Comparison of ENCODE assay signal across 10 cellular contexts in genomic region chr3:48299746-48300361, GRCh38. TPM values are rescaled to one million over a fixed set of nuclear protein-coding genes. Genes with fewer than 3 reads are reported as not detected.
A peak's percentile ranks its signal among the peaks of the same experiment; 100 is the strongest.
DNase-seq lines count a peak whose midpoint lies in the region; ATAC-seq and TF ChIP-seq lines count a peak whose summit lies in the region.
"Had no signal": no experiment of that assay in that cellular context is flagged by ENCODE, and none has a peak within 500 bp of the region (broad histone marks: within the 10 kb centered on the region; RNA-seq: fewer than 3 reads in every experiment).

No MANE protein-coding gene starts in this region.

- DNase-seq in GM12865 (ENCODE audit: low read depth) (no peak), OCI-LY7 (ENCODE audit: low spot score) (no peak), endothelial cell (ENCODE audit: low spot score) (no peak), psoas muscle (no peak), occipital lobe (lab: John Stamatoyannopoulos, UW) (no peak), SKM-1 treated with dmso at 0.1 percent for 144 hours (lab: John Stamatoyannopoulos, UW; ENCODE audit: unreplicated experiment) (no peak)

- peak overlapping the region; percentile 56 for H3K4me3 ChIP-seq in GM12865 (ENCODE audit: low read depth, low read length)
- peak overlapping the region; percentile 82 for H3K4me3 ChIP-seq in OCI-LY7 (ENCODE audit: low read depth, low read length, poor library complexity, severe bottlenecking)
- H3K4me3 ChIP-seq in psoas muscle = peak overlapping the region; percentile 90

- no peaks in the 10 kb centered on the region for H3K9me2 ChIP-seq in OCI-LY7 (ENCODE audit: insufficient read depth, low read length)

- TF ChIP-seq CTCF in GM12865 (IDR thresholded peaks at IDR 0.05; ENCODE audit: insufficient read depth, low read depth, low read length, missing control alignments) = no peak
- no peak for TF ChIP-seq CTCF in OCI-LY7 (conservative IDR thresholded peaks at IDR 0.05; ENCODE audit: low read length)
- TF ChIP-seq CTCF in endothelial cell (IDR thresholded peaks at IDR 0.05; ENCODE audit: unreplicated experiment) = no peak
- no peak for TF ChIP-seq CTCF in psoas muscle (IDR thresholded peaks at IDR 0.05)

- intact Hi-C loops in OCI-LY7 (cut with micrococcal nuclease; ENCODE audit: unreplicated experiment) = loop anchor here (2.0 to 10.0 kb wide), 5 partner anchors 59 to 518 kb away; partner anchors contain the start of genes CDC25A, PFKFB4, PLXNB1 and SMARCC1
- intact Hi-C loops in psoas muscle (cut with DNase I) = no loop called here

- H3K9me3 ChIP-seq in OCI-LY7 (ENCODE audit: low read length) (no peaks in the 10 kb centered on the region), psoas muscle (no peaks in the 10 kb centered on the region)

- 90 to 95% (median 91%) methylated on average over 5 of the region's 5 CpGs for whole genome bisulfite sequencing in psoas muscle, 3 donors

- H3K36me3 Mint-ChIP-seq in endothelial cell (ENCODE audit: low read depth, unreplicated experiment) = peaks cover 24% of the 10 kb centered on the region

- peak overlapping the region; percentile 86 for H3K27ac ChIP-seq in OCI-LY7 (ENCODE audit: low read depth, low read length, poor library complexity, severe bottlenecking)
- peak overlapping the region; percentile 98 for H3K27ac ChIP-seq in psoas muscle

- H3K4me2 ChIP-seq in OCI-LY7 (ENCODE audit: low read length) = peak overlapping the region; percentile 99

- no peaks in the 10 kb centered on the region for H3K27me3 ChIP-seq in psoas muscle (ENCODE audit: insufficient read depth in 3 of 3, low read length in 2 of 3)

- no peaks in the 10 kb centered on the region for H4K20me1 ChIP-seq in OCI-LY7 (ENCODE audit: insufficient read depth, low read length)

- POLR2A ChIA-PET in OCI-LY7 (lab: Charles Lee) = interaction anchor here (0.9 to 1.1 kb wide), 3 partner anchors 15 to 140 kb away, joined by 3 to 4 read pairs (median 3); partner anchors contain the start of genes CCDC51 and TMA7

- peak overlapping the region; percentile 83; the same call in 1 of the 2 replicates for H2AFZ ChIP-seq in OCI-LY7 (ENCODE audit: low read length)

- BruUV-seq in OCI-LY7 (replicated peaks; lab: Mats Ljungman, UMichigan) = no TSS peak

- H3K9me3 Mint-ChIP-seq in endothelial cell (ENCODE audit: unreplicated experiment) = no peaks in the 10 kb centered on the region

- CTCF ChIA-PET in OCI-LY7 (lab: Charles Lee; ENCODE audit: unreplicated experiment) = interaction anchor here (0.5 kb wide), 1 partner anchor 110 kb away, joined by 16 read pairs; no protein-coding TSS in a partner anchor

- peaks cover 6% of the 10 kb centered on the region for H3K27me3 Mint-ChIP-seq in endothelial cell (ENCODE audit: unreplicated experiment)

- ATAC-seq in psoas muscle = no peak
- no peak for ATAC-seq in HG03460 (IDR thresholded peaks at IDR 0.05; ENCODE audit: unreplicated experiment)
- ATAC-seq in GM19351 (IDR thresholded peaks at IDR 0.05; ENCODE audit: unreplicated experiment) = no peak

- H3K79me2 ChIP-seq in OCI-LY7 (ENCODE audit: insufficient read depth, low read depth, low read length) = peaks cover 34% of the 10 kb centered on the region; the same call in 1 of the 2 replicates

- peaks cover 19% of the 10 kb centered on the region for H3K4me1 Mint-ChIP-seq in endothelial cell (ENCODE audit: unreplicated experiment)

- peak overlapping the region; percentile 48 for H3K4me3 Mint-ChIP-seq in endothelial cell (ENCODE audit: unreplicated experiment)

- H3K27ac Mint-ChIP-seq in endothelial cell (ENCODE audit: unreplicated experiment) = peak overlapping the region; percentile 22

- peaks cover 36% of the 10 kb centered on the region for H3K4me1 ChIP-seq in OCI-LY7 (ENCODE audit: insufficient read depth, low read length, poor library complexity, severe bottlenecking)
- peaks cover 20% of the 10 kb centered on the region for H3K4me1 ChIP-seq in psoas muscle

- H3K36me3 ChIP-seq in OCI-LY7 (ENCODE audit: insufficient read depth, low read length) (peaks cover 36% of the 10 kb centered on the region), psoas muscle (ENCODE audit: insufficient read depth in 1 of 2, low read depth in 1 of 2) (peaks cover 15 to 37% of the 10 kb centered on the region in 2 donors)

RNA-seq across cellular contexts. Expression of gene NME6, which starts 1.3 kb away (rescaled TPM):
- 29.0 and 35.2 TPM in 2 replicates for total RNA-seq in OCI-LY7 (2014; rRNA removed; shearing (Covaris generic))
- total RNA-seq in OCI-LY7 (2022) (33.1 and 33.5 TPM in 2 replicates), endothelial cell (ENCODE audit: unreplicated experiment) (31.0 TPM), psoas muscle (10 to 100 TPM; 15.7 to 22.9 (median 20.6) TPM), occipital lobe (26.0 TPM)
- 10 to 100 TPM; 21.7 to 28.8 (median 26.3) TPM for polyA plus RNA-seq in psoas muscle

RNA-seq across cellular contexts. Expression of gene SPINK8, which starts 33.6 kb away (rescaled TPM):
- total RNA-seq in OCI-LY7 (2014; rRNA removed; shearing (Covaris generic)) = not detected in 2 replicates
- total RNA-seq in OCI-LY7 (2022) (not detected in 2 replicates), endothelial cell (ENCODE audit: unreplicated experiment) (not detected), psoas muscle (not detected), occipital lobe (not detected)
- not detected for polyA plus RNA-seq in psoas muscle
- total RNA-seq: posterior vena cava, SK-MEL-5 had no signal

RNA-seq across cellular contexts. Expression of gene ZNF589, which starts 59.0 kb away (rescaled TPM):
- 61.4 and 62.4 TPM in 2 replicates for total RNA-seq in OCI-LY7 (2014; rRNA removed; shearing (Covaris generic))
- total RNA-seq in OCI-LY7 (2022) = 82.0 and 83.5 TPM in 2 replicates
- total RNA-seq in endothelial cell (ENCODE audit: unreplicated experiment) = 22.0 TPM
- 1 to 10 TPM; 1.3 to 8.1 (median 3.2) TPM for total RNA-seq in psoas muscle
- polyA plus RNA-seq in psoas muscle = 1 to 10 TPM; 2.3 to 9.4 (median 2.6) TPM
- total RNA-seq in occipital lobe = 26.8 TPM
